In the genomic region with DNA sequence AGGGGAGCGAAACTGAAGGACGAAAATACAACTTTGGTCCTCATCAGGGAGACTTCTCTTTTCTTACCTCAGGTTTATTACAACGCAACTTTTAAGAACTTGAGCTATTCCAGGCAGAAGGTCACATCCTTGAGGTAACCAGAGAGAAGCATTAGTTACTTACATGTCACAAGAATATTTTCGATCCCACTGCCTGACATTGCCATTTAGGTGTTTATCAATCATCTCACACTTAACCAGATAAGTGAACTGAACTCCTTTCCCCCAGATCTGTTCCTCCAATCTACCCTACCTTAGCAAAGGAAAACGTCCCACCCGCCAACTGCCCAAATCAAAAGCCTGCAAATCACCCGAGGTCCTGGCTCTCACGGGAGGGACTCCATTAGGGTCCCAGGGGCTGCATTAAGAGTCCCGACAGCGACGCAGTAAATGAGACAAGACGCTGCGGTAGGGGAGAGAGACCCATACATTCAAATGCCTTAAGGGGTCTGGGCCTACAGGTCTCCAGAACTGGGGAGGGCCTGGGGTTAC, we compare ENCODE assay signal across 8 cellular contexts. TPM values are rescaled to one million over a fixed set of nuclear protein-coding genes. Genes with fewer than 3 reads are reported as not detected.
DNase-seq lines count a peak whose midpoint lies in the region; ATAC-seq and TF ChIP-seq lines count a peak whose summit lies in the region.
"Had no signal": no experiment of that assay in that cellular context is flagged by ENCODE, and none has a peak within 500 bp of the region (broad histone marks: within the 10 kb centered on the region; RNA-seq: fewer than 3 reads in every experiment).

No MANE protein-coding gene starts in this region.

- H3K9me2 ChIP-seq in SK-N-SH, result no peaks in the 10 kb centered on the region

- H3K4me2 ChIP-seq in SK-N-SH, result peak overlapping the region; percentile 92

- TF ChIP-seq CTCF in SK-N-SH (IDR thresholded peaks at IDR 0.05) (no peak), right atrium auricular region (IDR thresholded peaks at IDR 0.05) (no peak)

- H3K27me3 ChIP-seq in H7 (ENCODE audit: control insufficient read depth, insufficient read depth, low read length) (peaks cover 4% of the 10 kb centered on the region), SK-N-SH (ENCODE audit: insufficient read depth) (no peaks in the 10 kb centered on the region), right atrium auricular region (no peaks in the 10 kb centered on the region)

- POLR2A ChIA-PET in SK-N-SH (lab: Yijun Ruan, JAX), result no interaction called here

- no peak for TF ChIP-seq EP300 in SK-N-SH (IDR thresholded peaks at IDR 0.05; ENCODE audit: borderline replicate concordance in 1 of 2, low read depth in 1 of 2, low read length in 1 of 2)

- no peak for TF ChIP-seq RAD21 in SK-N-SH (IDR thresholded peaks at IDR 0.05; ENCODE audit: low read length)

- peaks cover 4% of the 10 kb centered on the region for H3F3A ChIP-seq in SK-N-SH (replicated peaks; ENCODE audit: insufficient read depth)

- H3K9me3 ChIP-seq in SK-N-SH (no peaks in the 10 kb centered on the region), right atrium auricular region (peaks cover 0 to 20% of the 10 kb centered on the region in 2 donors)

- no peaks in the 10 kb centered on the region for H4K20me1 ChIP-seq in SK-N-SH (ENCODE audit: insufficient read depth)

- H3K4me3 ChIP-seq in H7 (ENCODE audit: insufficient read depth, low read depth, low read length) (peak overlapping the region; percentile 98), SK-N-SH (ENCODE audit: low read depth in 2 of 2, low read length in 1 of 2) (peak overlapping the region; percentile 76 to 82), right atrium auricular region (peak overlapping the region; percentile 41 to 50), skin epidermis (peak overlapping the region; percentile 25 to 47 (median 34))

- H3K79me2 ChIP-seq in SK-N-SH (ENCODE audit: insufficient read depth), result no peaks in the 10 kb centered on the region

- CTCF ChIA-PET in SK-N-SH (lab: Yijun Ruan, JAX), result interaction anchor here (1.1 to 3.4 kb wide), 4 partner anchors 10 to 79 kb away, joined by 3 to 27 read pairs (median 7); no protein-coding TSS in a partner anchor

- peaks cover 0 to 2% of the 10 kb centered on the region in 2 experiments; a peak in 1 of 4 replicates for H3K4me1 ChIP-seq in SK-N-SH (ENCODE audit: control insufficient read depth in 1 of 2, insufficient read depth in 2 of 2, low read depth in 1 of 2, low read length in 1 of 2)
- H3K4me1 ChIP-seq in right atrium auricular region, result no peaks in the 10 kb centered on the region

- peak overlapping the region; percentile 75 for H2AFZ ChIP-seq in SK-N-SH (ENCODE audit: low read depth)

- no peak for ATAC-seq in HG03520 (IDR thresholded peaks at IDR 0.05; ENCODE audit: unreplicated experiment)

- peak overlapping the region in 1 of 2 experiments; percentile 64; a peak in 1 of 4 replicates for H3K27ac ChIP-seq in SK-N-SH (ENCODE audit: low read depth in 2 of 2, low read length in 1 of 2)
- H3K27ac ChIP-seq in right atrium auricular region, result no peak overlapping the region
- H3K27ac ChIP-seq in skin epidermis, result peak overlapping the region in 1 of 21 experiments; percentile 35

- peak overlapping the region; percentile 79 for H3K9ac ChIP-seq in SK-N-SH

- 34% methylated on average over 13 of the region's 13 CpGs for WGBS in SK-N-SH (ENCODE audit: low lambda C conversion rate)

- H3K36me3 ChIP-seq in H7 (replicated peaks; ENCODE audit: control insufficient read depth, insufficient read depth, low read length) (peaks cover 4% of the 10 kb centered on the region; the same call in 1 of the 2 replicates), SK-N-SH (replicated peaks in 1 of 2; ENCODE audit: control insufficient read depth in 1 of 2, insufficient read depth in 2 of 2, low read length in 1 of 2) (peaks cover 10 to 29% of the 10 kb centered on the region in 2 experiments), right atrium auricular region (no peaks in the 10 kb centered on the region)

- DNase-seq in H7, result no peak
- no peak for DNase-seq in SK-N-SH
- no peak for DNase-seq in right atrium auricular region (ENCODE audit: low spot score)
- no peak for DNase-seq in NCI-H510A treated with DMSO at 0.1 percent for 48 hours (lab: John Stamatoyannopoulos, UW)
- DNase-seq in stimulated activated CD4-positive, alpha-beta T cell treated with anti-CD3 and anti-CD28 coated beads, Interleukin-4, amount 100 ng/mL, for 4 hours, result no peak

TF ChIP-seq in SK-N-SH, 30 proteins besides CTCF, POLR2A, EP300 and RAD21:
- TF ChIP-seq RCOR1 (IDR thresholded peaks at IDR 0.05; ENCODE audit: low read length) (no peak), RFX5 (IDR thresholded peaks at IDR 0.05; ENCODE audit: low read length) (no peak), SMC3 (IDR thresholded peaks at IDR 0.05; ENCODE audit: low read depth, low read length) (no peak), JUND (IDR thresholded peaks at IDR 0.05) (no peak), USF1 (IDR thresholded peaks at IDR 0.05; ENCODE audit: borderline replicate concordance, low read depth) (no peak), FOSL2 (IDR thresholded peaks at IDR 0.05; ENCODE audit: borderline replicate concordance, low read depth) (no peak), EZH2phosphoT487 (IDR thresholded peaks at IDR 0.05; ENCODE audit: borderline replicate concordance, low read depth) (no peak), ZBTB33 (IDR thresholded peaks at IDR 0.05; ENCODE audit: borderline replicate concordance, low read depth) (no peak), MXI1 (IDR thresholded peaks at IDR 0.05; ENCODE audit: low read depth, low read length) (no peak), TCF12 (IDR thresholded peaks at IDR 0.05) (no peak)

RNA-seq across cellular contexts. Expression of gene ZNF280B, which starts 0.7 kb away (rescaled TPM):
- 2.9 and 3.7 TPM in 2 replicates for total RNA-seq in H7 (2014; rRNA removed; shearing (Covaris generic))
- 0.82 and 1.2 TPM in 2 replicates for polyA plus RNA-seq in SK-N-SH (2012; rRNA removed)
- polyA plus RNA-seq in SK-N-SH (2012; cell fraction: cytosol; rRNA removed), result 1.1 TPM in 2 replicates
- polyA plus RNA-seq in SK-N-SH (2012; cell fraction: nucleus; rRNA removed), result 0.70 and 1.3 TPM in 2 replicates
- total RNA-seq in right atrium auricular region, result 1 to 10 TPM; 1.1 to 1.2 TPM

RNA-seq across cellular contexts. Expression of gene ZNF280A, which starts 12.3 kb away (rescaled TPM):
- total RNA-seq in H7 (2014; rRNA removed; shearing (Covaris generic)), result 0.15 and 0.31 TPM in 2 replicates
- not detected in 2 replicates for polyA plus RNA-seq in SK-N-SH (2012; rRNA removed)
- not detected in 2 replicates for polyA plus RNA-seq in SK-N-SH (2012; cell fraction: cytosol; rRNA removed)
- not detected in 2 replicates for polyA plus RNA-seq in SK-N-SH (2012; cell fraction: nucleus; rRNA removed)
- total RNA-seq in right atrium auricular region, result not detected
- total RNA-seq: liver had no signal
- polyA plus RNA-seq: liver had no signal

RNA-seq across cellular contexts. Expression of gene PRAME, which starts 51.3 kb away (rescaled TPM):
- total RNA-seq in H7 (2014; rRNA removed; shearing (Covaris generic)), result not detected in 2 replicates
- 193 and 241 TPM in 2 replicates for polyA plus RNA-seq in SK-N-SH (2012; rRNA removed)
- polyA plus RNA-seq in SK-N-SH (2012; cell fraction: cytosol; rRNA removed), result 123 and 160 TPM in 2 replicates
- polyA plus RNA-seq in SK-N-SH (2012; cell fraction: nucleus; rRNA removed), result 488 and 508 TPM in 2 replicates
- total RNA-seq in right atrium auricular region, result under 1 TPM in 1 of 2 donors, not detected in 1; 0.19 TPM
- total RNA-seq: liver had no signal
- polyA plus RNA-seq: liver had no signal

Comparison
In these comparisons a context has a peak if more than half of its experiments do, and no peak if none do; other contexts are left out.
1. H3K4me3 ChIP-seq: peak in every context shown above with its lines; median percentile 98 in H7; 79 in SK-N-SH; 46 in right atrium auricular region; 34 in skin epidermis.